14 cellular contexts compared by ENCODE assay signal in genomic region chr16:22734313-22734869, GRCh38.
"Had no signal": no experiment of that assay in that cellular context is flagged by ENCODE, and none has a peak within 500 bp of the region (broad histone marks: within the 10 kb centered on the region; RNA-seq: fewer than 3 reads in every experiment).

No MANE protein-coding gene starts in this region.

- DNase-seq: activated CD4-positive, alpha-beta T cell treated with anti-CD3 and anti-CD28 coated beads, Interleukin-2, amount 10 ng/mL, durations not matched to agents 24 days and 14 days; activated CD8-positive, alpha-beta T cell treated with anti-CD3 and anti-CD28 coated beads for 36 hours; activated naive CD4-positive, alpha-beta T cell treated with anti-CD3 and anti-CD28 coated beads for 36 hours; activated T-cell treated with anti-CD3 and anti-CD28 coated beads, Interleukin-2, amount 50 U/mL, for 24 hours; body of pancreas; dermis blood vessel endothelial cell; effector memory CD4-positive, alpha-beta T cell; esophagus squamous epithelium; immature natural killer cell; kidney glomerular epithelial cell; psoas muscle; spleen; stimulated activated naive B cell treated with anti-CD40 and anti-IgM and Interleukin-4, amounts not matched to agents 10 μg/mL and 1 μg/mL and 100 μg/mL, for 72 hours; thyroid gland had no signal

- ATAC-seq: activated CD8-positive, alpha-beta T cell treated with anti-CD3 and anti-CD28 coated beads for 36 hours; body of pancreas; stimulated activated naive B cell treated with anti-CD40 and anti-IgM and Interleukin-4, amounts not matched to agents 10 μg/mL and 1 μg/mL and 100 μg/mL, for 72 hours had no signal
